10 cellular contexts compared by ENCODE assay signal in genomic region chr12:48235796-48236333, GRCh38. TPM values are rescaled to one million over a fixed set of nuclear protein-coding genes. Genes with fewer than 3 reads are reported as not detected.
"Had no signal": no experiment of that assay in that cellular context is flagged by ENCODE, and none has a peak within 500 bp of the region (broad histone marks: within the 10 kb centered on the region; RNA-seq: fewer than 3 reads in every experiment).

No MANE protein-coding gene starts in this region.

- H3K36me3 ChIP-seq: HAP-1 had no signal

- H3K36me3 Mint-ChIP-seq: IgD-negative memory B cell had no signal

- DNase-seq: GM23248, GOT3, H7, KG1 had no signal

- ATAC-seq: HCT116 had no signal

- H3K4me3 ChIP-seq: GM23248, HAP-1 had no signal

- H3K27ac ChIP-seq: GM23248 had no signal

- H3K27ac Mint-ChIP-seq: IgD-negative memory B cell had no signal

- H3K4me1 ChIP-seq: HAP-1 had no signal

- H3K4me3 Mint-ChIP-seq: IgD-negative memory B cell had no signal

- H2AFZ ChIP-seq: GM23248 had no signal

- H3K9me3 ChIP-seq: HAP-1 had no signal

- H3K4me1 Mint-ChIP-seq: IgD-negative memory B cell had no signal

- H3K9ac ChIP-seq: GM23248 had no signal

- FAIRE-seq: HTR-8/SVneo had no signal

RNA-seq across cellular contexts. Expression of gene OR10AD1, which starts 32.8 kb away (rescaled TPM):
- total RNA-seq: GM23248, H4, H7, HT-29 had no signal
- polyA plus RNA-seq: GM23248, IgD-negative memory B cell had no signal

RNA-seq across cellular contexts. Expression of gene CCDC184, which starts 52.4 kb away (rescaled TPM):
- total RNA-seq: HT-29 had no signal
